ENCODE assay signal across 22 cellular contexts in genomic region chr7:72019436-72019835, GRCh38.
"Had no signal": no experiment of that assay in that cellular context is flagged by ENCODE, and none has a peak within 500 bp of the region (broad histone marks: within the 10 kb centered on the region; RNA-seq: fewer than 3 reads in every experiment).

No MANE protein-coding gene starts in this region.

- H3K27ac ChIP-seq: colonic mucosa, coronary artery, dorsolateral prefrontal cortex, epithelial cell of prostate, esophagus muscularis mucosa, esophagus squamous epithelium, foreskin keratinocyte, gastrocnemius medialis, gastroesophageal sphincter had no signal

- H3K27me3 ChIP-seq: colonic mucosa, dorsolateral prefrontal cortex, esophagus muscularis mucosa, esophagus squamous epithelium, foreskin keratinocyte, gastrocnemius medialis, gastroesophageal sphincter had no signal

- H3K4me1 ChIP-seq: colonic mucosa, esophagus muscularis mucosa, esophagus squamous epithelium, foreskin keratinocyte, gastrocnemius medialis, gastroesophageal sphincter had no signal

- H3K4me1 Mint-ChIP-seq: endodermal cell had no signal

- H3K27ac Mint-ChIP-seq: dendritic cell treated with granulocyte-macrophage colony-stimulating factor and Interleukin-4, amounts not matched to agents 40 ng/mL and 50 ng/mL, for 4 days; effector memory CD8-positive, alpha-beta T cell; endodermal cell had no signal

- H3K9me3 Mint-ChIP-seq: endodermal cell had no signal

- ATAC-seq: effector memory CD8-positive, alpha-beta T cell; esophagus mucosa; foreskin keratinocyte; gastrocnemius medialis; gastroesophageal sphincter had no signal

- H3K9me3 ChIP-seq: colonic mucosa, esophagus squamous epithelium, gastrocnemius medialis had no signal

- H3K36me3 ChIP-seq: colonic mucosa, esophagus muscularis mucosa, esophagus squamous epithelium, gastrocnemius medialis, gastroesophageal sphincter had no signal

- H3K4me3 ChIP-seq: colonic mucosa, coronary artery, dorsolateral prefrontal cortex, esophagus muscularis mucosa, esophagus squamous epithelium, gastrocnemius medialis, gastroesophageal sphincter had no signal

- H3K4me3 Mint-ChIP-seq: dendritic cell treated with granulocyte-macrophage colony-stimulating factor and Interleukin-4, amounts not matched to agents 40 ng/mL and 50 ng/mL, for 4 days; effector memory CD8-positive, alpha-beta T cell; endodermal cell had no signal

- DNase-seq: colonic mucosa; cortex of kidney; dermis blood vessel endothelial cell; dorsolateral prefrontal cortex; effector CD4-positive, alpha-beta T cell; effector CD8-positive, alpha-beta T cell; effector memory CD4-positive, alpha-beta T cell; effector memory CD8-positive, alpha-beta T cell; endodermal cell; erythroblast; esophagus squamous epithelium; foreskin fibroblast; foreskin keratinocyte; foreskin melanocyte; gastrocnemius medialis; glutamatergic neuron had no signal

- H3K27me3 Mint-ChIP-seq: dendritic cell treated with granulocyte-macrophage colony-stimulating factor and Interleukin-4, amounts not matched to agents 40 ng/mL and 50 ng/mL, for 4 days; effector memory CD8-positive, alpha-beta T cell had no signal
